8 cellular contexts compared by ENCODE assay signal in the genomic region with DNA sequence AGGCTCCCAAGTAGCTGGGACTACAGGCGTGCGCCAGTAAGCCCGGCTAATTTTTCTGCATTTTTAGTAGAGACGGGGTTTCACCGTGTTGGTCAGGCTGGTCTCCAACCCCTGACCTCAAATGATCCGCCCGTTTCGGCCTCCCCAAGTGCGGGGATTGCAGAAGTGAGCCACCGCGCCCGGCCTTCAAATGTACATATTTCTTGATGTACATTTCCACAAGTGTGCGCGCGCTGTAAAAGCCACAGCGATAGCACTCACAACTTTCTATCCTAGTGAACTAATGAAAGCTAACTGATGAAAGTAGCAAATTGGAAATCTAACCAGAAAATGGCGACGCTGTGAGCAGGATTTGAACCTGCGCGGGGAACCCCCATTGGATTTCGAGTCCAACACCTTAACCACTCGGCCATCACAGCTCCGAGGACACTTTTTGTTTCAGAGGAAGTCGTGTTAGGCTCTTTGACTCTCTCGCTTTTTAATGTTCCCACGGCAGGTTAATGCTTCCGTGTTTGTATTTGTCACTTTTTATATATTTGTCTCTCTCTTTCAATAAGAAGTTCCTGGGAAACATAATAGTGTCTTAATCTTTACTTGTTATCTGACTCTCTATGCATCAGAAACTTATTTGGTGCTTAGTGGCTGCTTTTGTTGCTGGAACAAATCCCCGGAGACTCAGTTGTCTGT.
DNase-seq lines count a peak whose midpoint lies in the region; ATAC-seq, FAIRE-seq and TF ChIP-seq lines count a peak whose summit lies in the region.

No MANE protein-coding gene starts in this region.

- no peaks in the 10 kb centered on the region for H3K27me3 ChIP-seq in foreskin keratinocyte

- H3K36me3 Mint-ChIP-seq in activated CD4-positive, alpha-beta T cell treated with anti-CD3 and anti-CD28 coated beads for 36 hours (ENCODE audit: low read depth): peaks cover 2% of the 10 kb centered on the region

- H3K4me3 Mint-ChIP-seq in activated CD4-positive, alpha-beta T cell treated with anti-CD3 and anti-CD28 coated beads for 36 hours: peak overlapping the region; percentile 42
- H3K4me3 Mint-ChIP-seq in stimulated activated naive CD8-positive, alpha-beta T cell treated with anti-CD3 and anti-CD28 coated beads, Interleukin-15, amount 100 ng/mL, for 72 hours: peak overlapping the region; percentile 77 to 80

- CTCF ChIA-PET in activated CD4-positive, alpha-beta T cell treated with anti-CD3 and anti-CD28 coated beads for 36 hours (lab: Charles Lee): interaction anchor here (0.6 kb wide), 2 partner anchors 10 to 125 kb away, joined by 3 to 6 read pairs; no protein-coding TSS in a partner anchor

- no peaks in the 10 kb centered on the region for H3K4me1 ChIP-seq in foreskin keratinocyte

- peak; percentile 71 for DNase-seq in activated CD4-positive, alpha-beta T cell treated with anti-CD3 and anti-CD28 coated beads for 36 hours
- no peak for DNase-seq in activated CD4-positive, alpha-beta T cell treated with anti-CD3 and anti-CD28 coated beads, Interleukin-2, amount 50 U/mL, for 4 hours
- DNase-seq in LHCN-M2 (ENCODE audit: low read depth): peak; percentile 56
- DNase-seq in foreskin keratinocyte: peak; percentile 88 to 96
- peak; percentile 46 to 81 for DNase-seq in stimulated activated naive CD8-positive, alpha-beta T cell treated with anti-CD3 and anti-CD28 coated beads, Interleukin-15, amount 100 ng/mL, for 72 hours
- no peak for DNase-seq in frontal cortex (ENCODE audit: low spot score in 2 of 2)

- no peak overlapping the region for H3K27ac ChIP-seq in foreskin keratinocyte

- TF ChIP-seq CTCF in foreskin keratinocyte (conservative IDR thresholded peaks at IDR 0.05): no peak

- intact Hi-C loops in activated CD4-positive, alpha-beta T cell treated with anti-CD3 and anti-CD28 coated beads for 36 hours (cut with DNase I, micrococcal nuclease): loop anchor here (1.0 to 5.0 kb wide), 2 partner anchors 8 to 80 kb away; no protein-coding TSS in a partner anchor

- ATAC-seq in activated CD4-positive, alpha-beta T cell treated with anti-CD3 and anti-CD28 coated beads for 36 hours: peak; percentile 70
- ATAC-seq in GM21825 (IDR thresholded peaks at IDR 0.05; ENCODE audit: unreplicated experiment) (peak; percentile 58), foreskin keratinocyte (peak; percentile 56)
- peak; percentile 86 for ATAC-seq in stimulated activated naive CD8-positive, alpha-beta T cell treated with anti-CD3 and anti-CD28 coated beads, Interleukin-15, amount 100 ng/mL, for 72 hours

- H3K27ac Mint-ChIP-seq in activated CD4-positive, alpha-beta T cell treated with anti-CD3 and anti-CD28 coated beads for 36 hours: no peak overlapping the region
- H3K27ac Mint-ChIP-seq in stimulated activated naive CD8-positive, alpha-beta T cell treated with anti-CD3 and anti-CD28 coated beads, Interleukin-15, amount 100 ng/mL, for 72 hours: peak overlapping the region; percentile 21 to 84

- peaks cover 66% of the 10 kb centered on the region for H3K27me3 Mint-ChIP-seq in activated CD4-positive, alpha-beta T cell treated with anti-CD3 and anti-CD28 coated beads for 36 hours
- H3K27me3 Mint-ChIP-seq in stimulated activated naive CD8-positive, alpha-beta T cell treated with anti-CD3 and anti-CD28 coated beads, Interleukin-15, amount 100 ng/mL, for 72 hours: peaks cover 94% of the 10 kb centered on the region

- FAIRE-seq in TTC549 (lab: Jason Lieb, UNC): peak; percentile 42
- no peak for FAIRE-seq in frontal cortex (lab: Jason Lieb, UNC)

- H3K9me3 Mint-ChIP-seq in activated CD4-positive, alpha-beta T cell treated with anti-CD3 and anti-CD28 coated beads for 36 hours (ENCODE audit: low read depth): peaks cover 4% of the 10 kb centered on the region
- peaks cover 5 to 9% of the 10 kb centered on the region in 2 donors for H3K9me3 Mint-ChIP-seq in stimulated activated naive CD8-positive, alpha-beta T cell treated with anti-CD3 and anti-CD28 coated beads, Interleukin-15, amount 100 ng/mL, for 72 hours

- POLR2A ChIA-PET in activated CD4-positive, alpha-beta T cell treated with anti-CD3 and anti-CD28 coated beads for 36 hours (lab: Charles Lee): no interaction called here

- H3K4me1 Mint-ChIP-seq in activated CD4-positive, alpha-beta T cell treated with anti-CD3 and anti-CD28 coated beads for 36 hours: peaks cover 26% of the 10 kb centered on the region
- H3K4me1 Mint-ChIP-seq in stimulated activated naive CD8-positive, alpha-beta T cell treated with anti-CD3 and anti-CD28 coated beads, Interleukin-15, amount 100 ng/mL, for 72 hours: peaks cover 53% of the 10 kb centered on the region

Comparison
In these comparisons a context has a peak if more than half of its experiments do, and no peak if none do; other contexts are left out.
1. DNase-seq: peak in activated CD4-positive, alpha-beta T cell treated with anti-CD3 and anti-CD28 coated beads for 36 hours (single experiment), LHCN-M2 (single experiment), foreskin keratinocyte (2 of 2) and stimulated activated naive CD8-positive, alpha-beta T cell treated with anti-CD3 and anti-CD28 coated beads, Interleukin-15, amount 100 ng/mL, for 72 hours (2 of 2); none in activated CD4-positive, alpha-beta T cell treated with anti-CD3 and anti-CD28 coated beads, Interleukin-2, amount 50 U/mL, for 4 hours (0 of 2) and frontal cortex (0 of 2).
2. Peak in every context shown above with its lines, with median percentiles within 50 percentile points of each other: ATAC-seq.